ENCODE assay signal across 25 cellular contexts in the genomic region with DNA sequence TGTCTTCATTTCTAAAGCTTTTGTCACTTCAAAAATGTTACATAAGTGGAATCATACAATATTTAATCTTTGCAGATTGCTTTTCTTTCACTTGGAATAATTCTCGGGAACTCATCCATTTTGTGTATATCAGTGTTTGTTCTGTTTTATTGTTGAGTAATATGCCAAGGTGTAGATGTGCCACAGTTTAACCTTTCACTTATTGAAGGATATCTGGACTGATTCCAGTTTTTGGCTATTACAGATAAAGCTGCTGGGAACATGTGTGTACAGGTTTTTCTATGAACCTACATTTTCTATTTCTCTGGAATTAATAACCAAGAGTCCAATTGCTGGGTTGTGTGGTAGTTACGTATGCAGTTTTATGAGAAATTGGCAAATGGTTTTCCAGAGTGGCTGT.
"Had no signal": no experiment of that assay in that cellular context is flagged by ENCODE, and none has a peak within 500 bp of the region (broad histone marks: within the 10 kb centered on the region; RNA-seq: fewer than 3 reads in every experiment).

No MANE protein-coding gene starts in this region.

- ATAC-seq: activated CD8-positive, alpha-beta memory T cell treated with anti-CD3 and anti-CD28 coated beads, Interleukin-2, amount 10 ng/mL, durations not matched to agents 7 days and 5 days; body of pancreas; K562; T-cell had no signal

- H3K36me3 ChIP-seq: ascending aorta had no signal

- H3K27me3 ChIP-seq: ascending aorta, body of pancreas had no signal

- H3K27ac ChIP-seq: body of pancreas, PC-9, SK-N-MC had no signal

- DNase-seq: activated B cell treated with CpG ODN at 0.5 μM for 24 hours; activated CD4-positive, alpha-beta T cell treated with anti-CD3 and anti-CD28 coated beads for 1 hour; activated CD4-positive, alpha-beta T cell treated with anti-CD3 and anti-CD28 coated beads, Interleukin-2, amount 10 ng/mL, durations not matched to agents 24 days and 14 days; activated CD4-positive, alpha-beta T cell treated with anti-CD3 and anti-CD28 coated beads, Interleukin-2, amount 50 U/mL, for 48 hours; activated CD8-positive, alpha-beta memory T cell treated with anti-CD3 and anti-CD28 coated beads, Interleukin-2, amount 10 ng/mL, durations not matched to agents 7 days and 5 days; activated effector memory CD4-positive, alpha-beta T cell treated with Interleukin-2 at 50 U/mL for 16 hours; activated naive CD4-positive, alpha-beta T cell; activated T-cell treated with anti-CD3 and anti-CD28 coated beads, Interleukin-2, amount 50 U/mL, for 24 hours; amniotic stem cell; body of pancreas; Karpas-422; NCI-H1048; NCI-H1436; NCI-H1694 treated with DMSO at 0.1 percent for 48 hours; NCI-H2029 treated with DMSO at 0.1 percent for 48 hours; NCI-H446; NCI-H524; PC-9; SIG-M5; T-cell; T-helper 2 cell; T1000 had no signal

- H3K9me3 ChIP-seq: ascending aorta, body of pancreas had no signal

- H2AFZ ChIP-seq: PC-9 had no signal

- H3K4me3 ChIP-seq: ascending aorta, body of pancreas, K562, PC-9, SK-N-MC had no signal
